8 cellular contexts compared by ENCODE assay signal in genomic region chr6:2971420-2972218, GRCh38. TPM values are rescaled to one million over a fixed set of nuclear protein-coding genes. Genes with fewer than 3 reads are reported as not detected.
DNase-seq lines count a peak whose midpoint lies in the region; ATAC-seq and TF ChIP-seq lines count a peak whose summit lies in the region.

TSS of gene SERPINB6 (minus strand) at chr6:2971567. CDS start at chr6:2959332, 12,235 bp downstream.

- intact Hi-C loops in gastrocnemius medialis (cut with DNase I; ENCODE audit: low total_unique reads) = loop anchor here (2.0 kb wide), 2 partner anchors 17 to 19 kb away; no protein-coding TSS in a partner anchor

- peak within 1 kb of the TSS; percentile 70 for H3K4me3 ChIP-seq in choroid plexus epithelial cell (ENCODE audit: low read depth, low read length)
- H3K4me3 ChIP-seq in gastrocnemius medialis = peak within 1 kb of the TSS; percentile 79 to 85 (median 82)

- in situ Hi-C loops in gastrocnemius medialis (cut with MboI; ENCODE audit: low sequenced_read_pairs in 4 of 4) = no loop called here

- DNase-seq in DMS114 treated with DMSO at 0.1 percent for 48 hours (lab: John Stamatoyannopoulos, UW; ENCODE audit: unreplicated experiment) = peak; percentile 53
- peak; percentile 36 for DNase-seq in KG1 (lab: John Stamatoyannopoulos, UW)
- DNase-seq in activated CD4-positive, alpha-beta T cell treated with anti-CD3 and anti-CD28 coated beads for 1 hour = peak; percentile 30
- peak; percentile 80 for DNase-seq in choroid plexus epithelial cell (ENCODE audit: low read depth)
- peak; percentile 77 for DNase-seq in inferior parietal cortex (ENCODE audit: extremely low spot score)
- peak; percentile 74 to 82 for DNase-seq in gastrocnemius medialis
- no peak for DNase-seq in NCI-H2081 treated with DMSO at 0.1 percent for 48 hours (lab: John Stamatoyannopoulos, UW)

- peak; percentile 76 to 77 for ATAC-seq in gastrocnemius medialis
- no peak for ATAC-seq in GM18868 (IDR thresholded peaks at IDR 0.05; ENCODE audit: unreplicated experiment)

- H3K36me3 ChIP-seq in gastrocnemius medialis = no peaks in the 10 kb centered on the region

- no peaks in the 10 kb centered on the region for H3K9me3 ChIP-seq in gastrocnemius medialis

- H3K4me1 ChIP-seq in gastrocnemius medialis = peaks cover 14 to 24% of the 10 kb centered on the region in 2 donors

- TF ChIP-seq CTCF in choroid plexus epithelial cell (conservative IDR thresholded peaks at IDR 0.05; ENCODE audit: low read depth, low read length) = no peak
- no peak for TF ChIP-seq CTCF in gastrocnemius medialis (IDR thresholded peaks at IDR 0.05 in 4 of 5, conservative IDR thresholded peaks at IDR 0.05 in 1 of 5)

- H3K27ac ChIP-seq in gastrocnemius medialis = peak within 1 kb of the TSS; percentile 94 to 100 (median 99)

- no peak for TF ChIP-seq POLR2A in gastrocnemius medialis (IDR thresholded peaks at IDR 0.05)

- no peaks in the 10 kb centered on the region for H3K27me3 ChIP-seq in gastrocnemius medialis

RNA-seq across cellular contexts. Expression of gene SERPINB6, which starts in this region (rescaled TPM):
- 100 to 1,000 TPM; 114 to 260 (median 189) TPM for total RNA-seq in gastrocnemius medialis
